ENCODE assay signal across 2 cellular contexts in the genomic region with DNA sequence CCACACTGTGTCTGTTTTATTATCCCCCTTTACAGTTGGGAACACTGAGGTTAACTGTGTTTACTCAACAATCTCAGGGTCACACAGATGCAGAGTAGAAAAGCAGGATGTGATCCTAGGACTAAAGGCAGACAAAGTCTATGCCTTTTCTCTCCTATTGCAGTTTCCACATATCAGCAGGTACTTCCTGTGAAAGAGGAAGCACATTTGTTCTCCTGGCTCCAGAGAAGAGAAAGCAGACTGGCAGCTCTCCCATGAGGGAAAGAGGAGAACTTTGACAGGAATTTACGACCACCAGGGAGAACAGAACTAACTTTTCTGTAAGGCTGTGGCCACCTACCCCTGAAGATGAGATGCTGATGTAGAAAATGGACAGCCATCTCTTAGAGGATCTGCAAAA.
TF ChIP-seq lines count a peak whose summit lies in the region.

No MANE protein-coding gene starts in this region.

TF ChIP-seq in IMR-90, 13 proteins besides CTCF, POLR2A, EP300 and RAD21 (continued from another document):
- TF ChIP-seq MXI1 (IDR thresholded peaks at IDR 0.05; ENCODE audit: borderline replicate concordance, low read depth, low read length), result no peak
- TF ChIP-seq BHLHE40 (IDR thresholded peaks at IDR 0.05; ENCODE audit: low read depth, low read length), result no peak
- no peak for TF ChIP-seq SMC3 (IDR thresholded peaks at IDR 0.05; ENCODE audit: low read depth, low read length)
- TF ChIP-seq MAFK (IDR thresholded peaks at IDR 0.05; ENCODE audit: low read depth, low read length), result no peak
- no peak for TF ChIP-seq CEBPB (IDR thresholded peaks at IDR 0.05; ENCODE audit: low read depth, low read length)
- no peak for TF ChIP-seq NFE2L2 (IDR thresholded peaks at IDR 0.05; ENCODE audit: low read depth, low read length)
- no peak for TF ChIP-seq MAZ (IDR thresholded peaks at IDR 0.05; ENCODE audit: borderline replicate concordance, low read depth, low read length)
- TF ChIP-seq RFX5 (IDR thresholded peaks at IDR 0.05; ENCODE audit: low read depth, low read length), result no peak
- no peak for TF ChIP-seq CHD1 (IDR thresholded peaks at IDR 0.05; ENCODE audit: low read depth, low read length)
- TF ChIP-seq, protein P1, sequence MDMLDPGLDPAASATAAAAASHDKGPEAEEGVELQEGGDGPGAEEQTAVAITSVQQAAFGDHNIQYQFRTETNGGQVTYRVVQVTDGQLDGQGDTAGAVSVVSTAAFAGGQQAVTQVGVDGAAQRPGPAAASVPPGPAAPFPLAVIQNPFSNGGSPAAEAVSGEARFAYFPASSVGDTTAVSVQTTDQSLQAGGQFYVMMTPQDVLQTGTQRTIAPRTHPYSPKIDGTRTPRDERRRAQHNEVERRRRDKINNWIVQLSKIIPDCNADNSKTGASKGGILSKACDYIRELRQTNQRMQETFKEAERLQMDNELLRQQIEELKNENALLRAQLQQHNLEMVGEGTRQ (IDR thresholded peaks at IDR 0.05; ENCODE audit: low read depth, low read length), result no peak
- TF ChIP-seq, protein P2, sequence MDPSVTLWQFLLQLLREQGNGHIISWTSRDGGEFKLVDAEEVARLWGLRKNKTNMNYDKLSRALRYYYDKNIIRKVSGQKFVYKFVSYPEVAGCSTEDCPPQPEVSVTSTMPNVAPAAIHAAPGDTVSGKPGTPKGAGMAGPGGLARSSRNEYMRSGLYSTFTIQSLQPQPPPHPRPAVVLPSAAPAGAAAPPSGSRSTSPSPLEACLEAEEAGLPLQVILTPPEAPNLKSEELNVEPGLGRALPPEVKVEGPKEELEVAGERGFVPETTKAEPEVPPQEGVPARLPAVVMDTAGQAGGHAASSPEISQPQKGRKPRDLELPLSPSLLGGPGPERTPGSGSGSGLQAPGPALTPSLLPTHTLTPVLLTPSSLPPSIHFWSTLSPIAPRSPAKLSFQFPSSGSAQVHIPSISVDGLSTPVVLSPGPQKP (IDR thresholded peaks at IDR 0.05; ENCODE audit: borderline replicate concordance, low read depth, low read length), result no peak

TF ChIP-seq in HEK293T, 16 proteins besides CTCF, POLR2A, EP300 and RAD21 (continued from another document):
- TF ChIP-seq FOXA1 (IDR thresholded peaks at IDR 0.05) (no peak), TARDBP (IDR thresholded peaks at IDR 0.05) (no peak), SUZ12 (IDR thresholded peaks at IDR 0.05) (no peak)
